Comparison of ENCODE assay signal across 1 cellular context in the genomic region with DNA sequence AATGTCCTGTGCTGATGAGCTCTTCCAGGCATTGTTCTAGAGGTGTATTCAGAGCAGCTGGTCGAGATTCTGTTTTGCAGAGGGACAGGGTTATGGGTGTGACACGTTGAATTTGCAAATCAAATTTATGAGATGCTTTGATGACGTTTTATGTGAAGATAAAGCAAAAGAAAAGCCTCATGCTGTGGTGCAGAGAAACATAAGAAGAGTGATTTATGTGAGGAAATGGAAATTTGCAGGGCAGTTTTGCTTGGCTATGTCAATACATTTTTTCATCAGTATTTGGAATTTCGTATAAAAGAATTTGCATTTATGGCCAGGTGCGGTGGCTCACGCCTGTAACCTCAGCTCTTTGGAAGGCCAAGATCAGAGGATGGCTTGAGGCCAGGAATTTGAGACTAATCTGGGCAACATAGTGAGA.
TF ChIP-seq lines count a peak whose summit lies in the region.

No MANE protein-coding gene starts in this region.

TF ChIP-seq in HEK293, 187 proteins besides CTCF, POLR2A, EP300 and RAD21 (continued from another document):
- TF ChIP-seq PRDM6 (tag by site-specific recombination; IDR thresholded peaks at IDR 0.05) = peak; percentile 78
